In the genomic region with DNA sequence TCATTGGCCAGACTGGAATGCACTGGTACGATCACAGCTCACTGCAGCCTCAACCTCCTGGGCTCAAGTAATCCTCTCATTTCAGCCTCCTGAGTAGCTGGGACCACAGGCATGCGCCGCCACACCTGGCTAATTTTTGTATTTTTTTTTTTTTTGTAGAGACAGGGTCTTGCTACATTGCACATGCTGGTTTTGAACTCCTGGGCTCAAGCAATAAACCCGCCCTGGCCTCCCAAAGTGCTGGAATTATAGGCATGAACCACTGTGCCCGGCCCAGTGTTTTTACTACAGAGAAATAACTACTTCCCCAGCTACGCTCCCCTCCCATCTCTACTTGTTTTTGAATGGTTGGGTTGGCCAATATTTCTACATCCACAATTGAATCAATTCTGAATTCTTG, we compare ENCODE assay signal across 36 cellular contexts.
"Had no signal": no experiment of that assay in that cellular context is flagged by ENCODE, and none has a peak within 500 bp of the region (broad histone marks: within the 10 kb centered on the region; RNA-seq: fewer than 3 reads in every experiment).

No MANE protein-coding gene starts in this region.

- H3K4me1 ChIP-seq: body of pancreas, breast epithelium had no signal

- H3K36me3 ChIP-seq: adrenal gland, ascending aorta, brain microvascular endothelial cell, breast epithelium had no signal

- H3K27ac ChIP-seq: ascending aorta, body of pancreas, brain microvascular endothelial cell, breast epithelium, cardiac muscle cell had no signal

- H3K4me1 Mint-ChIP-seq: central memory CD8-positive, alpha-beta T cell had no signal

- H3K4me3 Mint-ChIP-seq: activated naive CD4-positive, alpha-beta T cell treated with anti-CD3 and anti-CD28 coated beads for 36 hours; activated naive CD4-positive, alpha-beta T cell treated with anti-CD3 and anti-CD28 coated beads, Interleukin-2, amount 10 ng/mL, durations not matched to agents 7 days and 5 days; activated naive CD4-positive, alpha-beta T cell treated with anti-CD3 and anti-CD28 coated beads, Interleukin-2, amount 50 U/mL, for 24 hours; activated naive CD8-positive, alpha-beta T cell; activated naive CD8-positive, alpha-beta T cell treated with anti-CD3 and anti-CD28 coated beads for 36 hours; activated naive CD8-positive, alpha-beta T cell treated with anti-CD3 and anti-CD28 coated beads, Interleukin-2, amount 10 ng/mL, durations not matched to agents 7 days and 5 days; activated naive CD8-positive, alpha-beta T cell treated with anti-CD3 and anti-CD28 coated beads, Interleukin-2, amount 50 U/mL, for 24 hours; activated T-cell treated with anti-CD3 and anti-CD28 coated beads, Interleukin-2, amount 50 U/mL, for 24 hours; activated T-cell treated with anti-CD3 and anti-CD28 coated beads, Interleukin-2, amount 50 U/mL, for 4 hours; activated T-cell treated with anti-CD3 and anti-CD28 coated beads, Interleukin-2, amount 50 U/mL, for 72 hours; activated T-helper 1 cell treated with anti-CD3 and anti-CD28 coated beads, Interleukin-12 subunit alpha, Interleukin-12 subunit beta, Interleukin-2, Interleukin-4 antibody, amounts not matched to agents 30 ng/mL and 10 ng/mL and 1 ng/mL, durations not matched to agents 14 hours and 24 hours and 36 hours; activated T-helper 17 cell treated with anti-CD3 and anti-CD28 coated beads, Interleukin-2, amount 50 U/mL, for 72 hours; brain; central memory CD8-positive, alpha-beta T cell had no signal

- H3K27ac Mint-ChIP-seq: activated naive CD4-positive, alpha-beta T cell treated with anti-CD3 and anti-CD28 coated beads for 36 hours; activated naive CD4-positive, alpha-beta T cell treated with anti-CD3 and anti-CD28 coated beads, Interleukin-2, amount 10 ng/mL, durations not matched to agents 7 days and 5 days; activated naive CD4-positive, alpha-beta T cell treated with anti-CD3 and anti-CD28 coated beads, Interleukin-2, amount 50 U/mL, for 72 hours; activated naive CD8-positive, alpha-beta T cell; activated naive CD8-positive, alpha-beta T cell treated with anti-CD3 and anti-CD28 coated beads for 36 hours; activated naive CD8-positive, alpha-beta T cell treated with anti-CD3 and anti-CD28 coated beads, Interleukin-2, amount 10 ng/mL, durations not matched to agents 7 days and 5 days; activated naive CD8-positive, alpha-beta T cell treated with anti-CD3 and anti-CD28 coated beads, Interleukin-2, amount 50 U/mL, for 24 hours; activated T-cell treated with anti-CD3 and anti-CD28 coated beads, Interleukin-2, amount 50 U/mL, for 24 hours; activated T-helper 1 cell treated with anti-CD3 and anti-CD28 coated beads, Interleukin-12 subunit alpha, Interleukin-12 subunit beta, Interleukin-2, Interleukin-4 antibody, amounts not matched to agents 30 ng/mL and 10 ng/mL and 1 ng/mL, durations not matched to agents 14 hours and 24 hours and 36 hours; activated T-helper 17 cell treated with anti-CD3 and anti-CD28 coated beads, Interleukin-2, amount 50 U/mL, for 72 hours; activated T-helper 2 cell treated with anti-CD3 and anti-CD28 coated beads, Interferon-gamma antibody, Interleukin-2, Interleukin-4, amounts not matched to agents 10 μg/mL and 5 μg/mL and 100 μg/mL, durations not matched to agents 14 hours and 24 hours and 36 hours had no signal

- ATAC-seq: activated naive CD4-positive, alpha-beta T cell treated with anti-CD3 and anti-CD28 coated beads, Interleukin-2, amount 50 U/mL, for 72 hours; activated naive CD8-positive, alpha-beta T cell treated with anti-CD3 and anti-CD28 coated beads, Interleukin-2, amount 50 U/mL, for 24 hours; activated T-cell treated with anti-CD3 and anti-CD28 coated beads, Interleukin-2, amount 50 U/mL, for 4 hours; activated T-cell treated with anti-CD3 and anti-CD28 coated beads, Interleukin-2, amount 50 U/mL, for 72 hours; activated T-helper 17 cell treated with anti-CD3 and anti-CD28 coated beads, Interleukin-2, amount 50 U/mL, for 72 hours; body of pancreas had no signal

- H3K27me3 ChIP-seq: adrenal gland, ascending aorta, body of pancreas, brain microvascular endothelial cell, breast epithelium, cardiac muscle cell had no signal

- H3K9me3 ChIP-seq: adrenal gland, ascending aorta, body of pancreas, breast epithelium had no signal

- H3K27me3 Mint-ChIP-seq: activated naive CD4-positive, alpha-beta T cell treated with anti-CD3 and anti-CD28 coated beads, Interleukin-2, amount 10 ng/mL, durations not matched to agents 7 days and 5 days; activated naive CD4-positive, alpha-beta T cell treated with anti-CD3 and anti-CD28 coated beads, Interleukin-2, amount 50 U/mL, for 24 hours; activated naive CD8-positive, alpha-beta T cell; activated naive CD8-positive, alpha-beta T cell treated with anti-CD3 and anti-CD28 coated beads for 36 hours; activated naive CD8-positive, alpha-beta T cell treated with anti-CD3 and anti-CD28 coated beads, Interleukin-2, amount 10 ng/mL, durations not matched to agents 7 days and 5 days; activated naive CD8-positive, alpha-beta T cell treated with anti-CD3 and anti-CD28 coated beads, Interleukin-2, amount 50 U/mL, for 24 hours; activated T-cell treated with anti-CD3 and anti-CD28 coated beads, Interleukin-2, amount 50 U/mL, for 24 hours; activated T-helper 17 cell treated with anti-CD3 and anti-CD28 coated beads, Interleukin-2, amount 50 U/mL, for 72 hours; brain; central memory CD8-positive, alpha-beta T cell had no signal

- H3K4me3 ChIP-seq: adrenal gland, ascending aorta, body of pancreas, breast epithelium, cardiac muscle cell had no signal

- DNase-seq: activated effector memory CD4-positive, alpha-beta T cell treated with anti-CD3 and anti-CD28 coated beads, Interleukin-2, amount 50 U/mL, for 16 hours; activated effector memory CD4-positive, alpha-beta T cell treated with Interleukin-2 at 50 U/mL for 16 hours; activated gamma-delta T cell; activated gamma-delta T cell treated with Interleukin-2 at 50 U/mL for 16 hours; activated naive CD4-positive, alpha-beta T cell; activated naive CD4-positive, alpha-beta T cell treated with anti-CD3 and anti-CD28 coated beads for 36 hours; activated naive CD4-positive, alpha-beta T cell treated with anti-CD3 and anti-CD28 coated beads, Interleukin-2, amount 10 ng/mL, durations not matched to agents 7 days and 5 days; activated naive CD4-positive, alpha-beta T cell treated with anti-CD3 and anti-CD28 coated beads, Interleukin-2, amount 50 U/mL, for 16 hours; activated naive CD4-positive, alpha-beta T cell treated with Interleukin-2 at 50 U/mL for 16 hours; activated naive CD8-positive, alpha-beta T cell treated with anti-CD3 and anti-CD28 coated beads for 36 hours; activated naive CD8-positive, alpha-beta T cell treated with anti-CD3 and anti-CD28 coated beads, Interleukin-2, amount 10 ng/mL, durations not matched to agents 7 days and 5 days; activated naive CD8-positive, alpha-beta T cell treated with anti-CD3 and anti-CD28 coated beads, Interleukin-2, amount 50 U/mL, for 24 hours; activated T-cell treated with anti-CD3 and anti-CD28 coated beads, Interleukin-2, amount 50 U/mL, for 24 hours; activated T-cell treated with anti-CD3 and anti-CD28 coated beads, Interleukin-2, amount 50 U/mL, for 4 hours; activated T-cell treated with anti-CD3 and anti-CD28 coated beads, Interleukin-2, amount 50 U/mL, for 48 hours; activated T-cell treated with anti-CD3 and anti-CD28 coated beads, Interleukin-2, amount 50 U/mL, for 72 hours; adrenal gland; amniotic stem cell; amygdala; anterior cingulate cortex; aorta; body of pancreas; brain microvascular endothelial cell; central memory CD4-positive, alpha-beta T cell; cerebellar nuclear complex had no signal

- H3K9me3 Mint-ChIP-seq: activated naive CD4-positive, alpha-beta T cell treated with anti-CD3 and anti-CD28 coated beads for 36 hours; activated naive CD4-positive, alpha-beta T cell treated with anti-CD3 and anti-CD28 coated beads, Interleukin-2, amount 10 ng/mL, durations not matched to agents 7 days and 5 days; activated naive CD4-positive, alpha-beta T cell treated with anti-CD3 and anti-CD28 coated beads, Interleukin-2, amount 50 U/mL, for 24 hours; activated naive CD4-positive, alpha-beta T cell treated with anti-CD3 and anti-CD28 coated beads, Interleukin-2, amount 50 U/mL, for 72 hours; activated naive CD8-positive, alpha-beta T cell treated with anti-CD3 and anti-CD28 coated beads for 36 hours; activated naive CD8-positive, alpha-beta T cell treated with anti-CD3 and anti-CD28 coated beads, Interleukin-2, amount 10 ng/mL, durations not matched to agents 7 days and 5 days; activated naive CD8-positive, alpha-beta T cell treated with anti-CD3 and anti-CD28 coated beads, Interleukin-2, amount 50 U/mL, for 24 hours; activated T-cell treated with anti-CD3 and anti-CD28 coated beads, Interleukin-2, amount 50 U/mL, for 24 hours; activated T-cell treated with anti-CD3 and anti-CD28 coated beads, Interleukin-2, amount 50 U/mL, for 4 hours; activated T-cell treated with anti-CD3 and anti-CD28 coated beads, Interleukin-2, amount 50 U/mL, for 72 hours; activated T-helper 1 cell treated with anti-CD3 and anti-CD28 coated beads, Interleukin-12 subunit alpha, Interleukin-12 subunit beta, Interleukin-2, Interleukin-4 antibody, amounts not matched to agents 30 ng/mL and 10 ng/mL and 1 ng/mL, durations not matched to agents 14 hours and 24 hours and 36 hours; activated T-helper 17 cell treated with anti-CD3 and anti-CD28 coated beads, Interleukin-2, amount 50 U/mL, for 72 hours; activated T-helper 2 cell treated with anti-CD3 and anti-CD28 coated beads, Interferon-gamma antibody, Interleukin-2, Interleukin-4, amounts not matched to agents 10 μg/mL and 5 μg/mL and 100 μg/mL, durations not matched to agents 14 hours and 24 hours and 36 hours; central memory CD8-positive, alpha-beta T cell had no signal
